In genomic region chrX:15761564-15762191, GRCh38 we compare ENCODE assay signal across 8 cellular contexts. TPM values are rescaled to one million over a fixed set of nuclear protein-coding genes. Genes with fewer than 3 reads are reported as not detected.
DNase-seq lines count a peak whose midpoint lies in the region; ATAC-seq and TF ChIP-seq lines count a peak whose summit lies in the region.

No MANE protein-coding gene starts in this region.

- no peaks in the 10 kb centered on the region for H3K9me2 ChIP-seq in Loucy (replicated peaks; ENCODE audit: low read depth, low read length)

- H3K9me3 ChIP-seq in Loucy (ENCODE audit: insufficient read depth, low read depth, low read length): no peaks in the 10 kb centered on the region
- H3K9me3 ChIP-seq in sigmoid colon: no peaks in the 10 kb centered on the region

- H3K79me2 ChIP-seq in Loucy (ENCODE audit: insufficient read depth, low read length): no peaks in the 10 kb centered on the region

- no peaks in the 10 kb centered on the region for H4K20me1 ChIP-seq in Loucy (ENCODE audit: insufficient read depth, low read length, poor library complexity, severe bottlenecking)

- H3K27me3 ChIP-seq in Loucy (ENCODE audit: insufficient read depth, low read length, poor library complexity, severe bottlenecking) (no peaks in the 10 kb centered on the region), sigmoid colon (no peaks in the 10 kb centered on the region)

- intact Hi-C loops in sigmoid colon (cut with DNase I): loop anchor here (10.0 kb wide), 1 partner anchor 933 kb away; no protein-coding TSS in a partner anchor

- TF ChIP-seq EP300 in sigmoid colon (IDR thresholded peaks at IDR 0.05): no peak

- no peak for TF ChIP-seq POLR2A in sigmoid colon (IDR thresholded peaks at IDR 0.05)

- ATAC-seq in GM21737 (IDR thresholded peaks at IDR 0.05; ENCODE audit: unreplicated experiment): no peak

- H3K36me3 ChIP-seq in Loucy (ENCODE audit: insufficient read depth, low read length) (no peaks in the 10 kb centered on the region), sigmoid colon (no peaks in the 10 kb centered on the region)

- H3K4me2 ChIP-seq in Loucy (ENCODE audit: low read depth, low read length, poor library complexity, severe bottlenecking): no peak overlapping the region

- DNase-seq in AG08395 (ENCODE audit: low spot score) (peak; percentile 63), ELR (ENCODE audit: low read depth) (peak; percentile 45), fibroblast of the aortic adventitia (ENCODE audit: low read depth) (peak; percentile 49), sigmoid colon (no peak), T-helper 9 cell (no peak)
- DNase-seq in activated T-cell treated with anti-CD3 and anti-CD28 coated beads, Interleukin-2, amount 50 U/mL, for 48 hours: peak; percentile 45 to 46

- H3K9ac ChIP-seq in Loucy (ENCODE audit: low read depth, low read length, poor library complexity, severe bottlenecking): peak overlapping the region; percentile 22

- H3K27ac ChIP-seq in sigmoid colon: no peak overlapping the region

- WGBS in sigmoid colon, 2 donors: 71 to 78% methylated on average over 8 of the region's 8 CpGs

- TF ChIP-seq CTCF in Loucy (conservative IDR thresholded peaks at IDR 0.05; ENCODE audit: low read length): peak; percentile 63
- TF ChIP-seq CTCF in fibroblast of the aortic adventitia (IDR thresholded peaks at IDR 0.05; ENCODE audit: insufficient read depth, low read length): peak; percentile 90
- peak in 3 of 4 experiments; percentile 18 to 52 (median 34) for TF ChIP-seq CTCF in sigmoid colon (IDR thresholded peaks at IDR 0.05)

- H3K4me1 ChIP-seq in Loucy (ENCODE audit: insufficient read depth, low read length, poor library complexity, severe bottlenecking) (peaks cover 7% of the 10 kb centered on the region), sigmoid colon (no peaks in the 10 kb centered on the region)

- H2AFZ ChIP-seq in Loucy (ENCODE audit: low read length): no peak overlapping the region

- H3F3A ChIP-seq in Loucy (ENCODE audit: low read depth): no peaks in the 10 kb centered on the region

- H3K4me3 ChIP-seq in Loucy (ENCODE audit: low read length, poor library complexity, severe bottlenecking) (no peak overlapping the region), fibroblast of the aortic adventitia (ENCODE audit: low read depth, low read length) (no peak overlapping the region), sigmoid colon (no peak overlapping the region)

RNA-seq across cellular contexts. Expression of gene CA5B, which starts 23.6 kb away (rescaled TPM):
- total RNA-seq in fibroblast of the aortic adventitia (ENCODE audit: low replicate concordance): 9.1 and 39.6 TPM in 2 replicates
- total RNA-seq in sigmoid colon: 1 to 10 TPM; 3.9 to 8.6 (median 7.1) TPM
- 1 to 10 TPM in 2 of 3 donors, under 1 TPM in 1; 0.46 to 3.4 (median 1.8) TPM for polyA plus RNA-seq in sigmoid colon

RNA-seq across cellular contexts. Expression of gene ZRSR2, which starts 28.6 kb away (rescaled TPM):
- total RNA-seq in fibroblast of the aortic adventitia (ENCODE audit: low replicate concordance): 3.4 and 6.0 TPM in 2 replicates
- 10 to 100 TPM in 2 of 4 donors, 1 to 10 TPM in 2; 6.8 to 13.8 (median 11.8) TPM for total RNA-seq in sigmoid colon
- polyA plus RNA-seq in sigmoid colon: 10 to 100 TPM in 2 of 3 donors, 1 to 10 TPM in 1; 8.6 to 15.6 (median 12.6) TPM

Comparison
In these comparisons a context has a peak if more than half of its experiments do, and no peak if none do; other contexts are left out.
1. DNase-seq: peak in AG08395 (single experiment), ELR (single experiment), activated T-cell treated with anti-CD3 and anti-CD28 coated beads, Interleukin-2, amount 50 U/mL, for 48 hours (2 of 2) and fibroblast of the aortic adventitia (single experiment); none in sigmoid colon (single experiment) and T-helper 9 cell (single experiment).
2. CTCF ChIP-seq: peak in every context shown above with its lines; median percentile 90 in fibroblast of the aortic adventitia; 63 in Loucy; 34 in sigmoid colon.